In the genomic region with DNA sequence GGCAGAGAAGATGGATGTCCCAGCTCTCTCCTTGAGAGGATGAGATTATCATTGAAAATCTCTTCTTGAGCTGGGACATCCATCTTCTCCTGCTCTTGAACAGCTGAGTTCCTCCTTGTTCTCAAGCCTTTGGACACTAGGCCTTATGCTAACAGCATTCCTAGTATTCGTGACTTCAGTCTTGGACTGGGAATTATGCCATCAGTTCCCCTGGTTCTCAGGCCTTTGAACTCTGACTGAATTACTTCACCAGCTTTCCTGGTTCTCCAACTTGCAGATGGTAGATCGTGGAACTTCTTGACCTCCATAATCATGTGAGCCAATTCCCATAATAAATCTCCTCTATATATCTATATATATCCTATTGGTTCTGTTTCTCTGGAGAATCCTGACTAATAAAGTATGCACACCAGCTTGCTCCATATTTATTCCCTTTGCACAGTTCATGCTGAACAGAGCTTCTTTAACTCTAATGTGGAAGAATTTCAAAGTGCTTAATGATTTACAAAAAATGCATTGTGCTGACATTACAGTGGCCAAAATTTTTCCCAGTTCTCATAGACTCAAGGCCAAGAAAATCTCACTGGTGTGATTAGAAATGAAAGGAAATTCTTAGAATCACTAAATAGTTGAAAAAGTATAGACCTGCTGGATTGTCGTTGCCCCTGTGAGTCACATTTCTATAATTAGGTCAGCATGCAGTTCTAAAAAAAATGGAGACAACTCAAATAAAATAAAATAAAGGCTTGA, we compare ENCODE assay signal across 15 cellular contexts.
A peak's percentile ranks its signal among the peaks of the same experiment; 100 is the strongest.
DNase-seq lines count a peak whose midpoint lies in the region; FAIRE-seq and TF ChIP-seq lines count a peak whose summit lies in the region.
"Had no signal": no experiment of that assay in that cellular context is flagged by ENCODE, and none has a peak within 500 bp of the region (broad histone marks: within the 10 kb centered on the region; RNA-seq: fewer than 3 reads in every experiment).

No MANE protein-coding gene starts in this region.

- H2AFZ ChIP-seq in osteoblast (ENCODE audit: low read length), result peak overlapping the region; percentile 46

- no peak for FAIRE-seq in D721Med (lab: Jason Lieb, UNC)
- FAIRE-seq: GM12891, islet of Langerhans had no signal

- TF ChIP-seq CTCF in 22Rv1 (IDR thresholded peaks at IDR 0.05), result no peak
- TF ChIP-seq CTCF in fibroblast of mammary gland (conservative IDR thresholded peaks at IDR 0.05; ENCODE audit: control insufficient read depth, insufficient read depth, low read depth, low read length), result no peak
- no peak for TF ChIP-seq CTCF in osteoblast (IDR thresholded peaks at IDR 0.05; ENCODE audit: extremely low read depth, low read depth, low read length)
- no peak for TF ChIP-seq CTCF in D721Med (IDR thresholded peaks at IDR 0.05; ENCODE audit: insufficient read depth, missing control alignments)

- no peaks in the 10 kb centered on the region for H3K9me3 ChIP-seq in osteoblast (ENCODE audit: low read depth, low read length)
- H3K9me3 ChIP-seq: esophagus muscularis mucosa had no signal

- peak overlapping the region; percentile 28; the same call in 1 of the 2 replicates for H3K27ac ChIP-seq in 22Rv1
- peak overlapping the region; percentile 65 for H3K27ac ChIP-seq in osteoblast (ENCODE audit: low read depth, low read length)

- H3K27me3 ChIP-seq in osteoblast (ENCODE audit: insufficient read depth, low read length), result no peaks in the 10 kb centered on the region
- H3K27me3 ChIP-seq: esophagus muscularis mucosa had no signal

- DNase-seq in LHCN-M2 (ENCODE audit: low read depth), result peak; percentile 58
- DNase-seq in fibroblast of mammary gland (ENCODE audit: low read depth), result peak; percentile 94
- peak; percentile 13 for DNase-seq in osteoblast (ENCODE audit: insufficient read length, low spot score, missing footprints)
- DNase-seq in pons (ENCODE audit: low spot score), result no peak
- DNase-seq in D721Med (ENCODE audit: insufficient read length, low spot score), result no peak
- DNase-seq in HK-2 (ENCODE audit: unreplicated experiment), result no peak
- DNase-seq in midbrain (lab: John Stamatoyannopoulos, UW), result no peak
- DNase-seq: activated CD4-positive, alpha-beta T cell treated with anti-CD3 and anti-CD28 coated beads, Interleukin-2, amount 10 ng/mL, durations not matched to agents 7 days and 5 days; naive thymus-derived CD8-positive, alpha-beta T cell; NCI-H1048; trophoblast cell had no signal

- H4K20me1 ChIP-seq in osteoblast (ENCODE audit: insufficient read depth, low read length), result no peaks in the 10 kb centered on the region

- peak overlapping the region; percentile 25 for H3K4me2 ChIP-seq in osteoblast (ENCODE audit: insufficient read depth, low read length)

- H3K4me1 ChIP-seq in osteoblast (ENCODE audit: insufficient read depth, low read length), result peaks cover 27% of the 10 kb centered on the region

- H3K4me3 ChIP-seq in fibroblast of mammary gland (ENCODE audit: control insufficient read depth, low read depth, low read length), result no peak overlapping the region
- H3K4me3 ChIP-seq in osteoblast (ENCODE audit: insufficient read depth, low read length), result no peak overlapping the region
- H3K4me3 ChIP-seq: esophagus muscularis mucosa had no signal

- no peaks in the 10 kb centered on the region for H3K79me2 ChIP-seq in osteoblast (ENCODE audit: insufficient read depth, low read length)

- H3K36me3 ChIP-seq in osteoblast (ENCODE audit: insufficient read depth, low read length), result no peaks in the 10 kb centered on the region
- H3K36me3 ChIP-seq: esophagus muscularis mucosa had no signal

Comparison
In these comparisons a context has a peak if more than half of its experiments do, and no peak if none do; other contexts are left out.
1. DNase-seq: peak in LHCN-M2 (single experiment), fibroblast of mammary gland (single experiment) and osteoblast (single experiment); none in pons (single experiment), D721Med (single experiment), HK-2 (single experiment) and midbrain (single experiment).